ENCODE assay signal across 23 cellular contexts in the genomic region with DNA sequence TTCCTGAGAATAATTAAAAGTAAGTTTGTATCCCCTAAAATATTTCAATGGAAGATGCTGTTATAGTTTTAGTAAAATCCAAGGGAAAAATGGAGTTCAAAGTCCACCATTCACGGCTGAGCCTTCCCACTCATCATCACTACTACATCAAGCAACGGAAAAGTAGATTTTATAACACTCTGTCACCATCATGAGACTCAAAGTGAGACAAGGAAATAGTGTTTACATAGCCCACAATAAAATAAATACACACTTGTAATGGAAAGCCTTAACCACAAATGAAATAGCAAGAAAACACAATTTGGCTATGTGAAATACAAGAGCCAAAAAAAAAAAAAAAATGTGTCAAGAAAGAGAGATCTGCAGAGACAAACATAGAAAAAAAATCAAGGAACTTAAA.
DNase-seq lines count a peak whose midpoint lies in the region; ATAC-seq, FAIRE-seq and TF ChIP-seq lines count a peak whose summit lies in the region.
"Had no signal": no experiment of that assay in that cellular context is flagged by ENCODE, and none has a peak within 500 bp of the region (broad histone marks: within the 10 kb centered on the region; RNA-seq: fewer than 3 reads in every experiment).

No MANE protein-coding gene starts in this region.

- TF ChIP-seq POLR2A in HepG2 (IDR thresholded peaks at IDR 0.05; ENCODE audit: insufficient read depth in 1 of 2, low read depth in 2 of 2, low read length in 2 of 2): no peak
- TF ChIP-seq POLR2A in right lobe of liver (IDR thresholded peaks at IDR 0.05): no peak

- no peaks in the 10 kb centered on the region for H3K4me1 Mint-ChIP-seq in activated T-helper 1 cell treated with anti-CD3 and anti-CD28 coated beads, Interleukin-12 subunit alpha, Interleukin-12 subunit beta, Interleukin-2, Interleukin-4 antibody, amounts not matched to agents 30 ng/mL and 10 ng/mL and 1 ng/mL, durations not matched to agents 14 hours and 24 hours and 36 hours (ENCODE audit: low read depth)
- H3K4me1 Mint-ChIP-seq: CD14-positive monocyte; CD4-positive, alpha-beta memory T cell; CD4-positive, CD25-positive, alpha-beta regulatory T cell; CD8-positive, alpha-beta memory T cell had no signal

- H3K27me3 ChIP-seq in HepG2 (ENCODE audit: control insufficient read depth in 1 of 2, insufficient read depth in 2 of 2, low read length in 2 of 2): no peaks in the 10 kb centered on the region
- H3K27me3 ChIP-seq in right lobe of liver: no peaks in the 10 kb centered on the region
- H3K27me3 ChIP-seq: BE2C, BLaER1 had no signal

- DNase-seq in HepG2 (ENCODE audit: low spot score): no peak
- no peak for DNase-seq in right lobe of liver
- peak; percentile 76 for DNase-seq in H4 (ENCODE audit: low spot score)
- DNase-seq in SK-MEL-5 (ENCODE audit: low read depth, low spot score): peak; percentile 85
- DNase-seq in foreskin melanocyte: peak; percentile 73
- DNase-seq in stimulated activated CD4-positive, alpha-beta T cell treated with anti-CD3 and anti-CD28 coated beads, Interleukin-2, amount 100 ng/mL, for 24 hours: no peak
- DNase-seq in NAMALWA (ENCODE audit: low spot score): no peak
- DNase-seq in activated T-helper 1 cell treated with anti-CD3 and anti-CD28 coated beads, Interleukin-12 subunit alpha, Interleukin-12 subunit beta, Interleukin-2, Interleukin-4 antibody, amounts not matched to agents 30 ng/mL and 10 ng/mL and 1 ng/mL, durations not matched to agents 14 hours and 24 hours and 36 hours (ENCODE audit: low spot score): no peak
- DNase-seq: 8988T; ACHN; BE2C; C1 segment of cervical spinal cord; Caco-2; Calu3; CD4-positive, alpha-beta memory T cell; CD4-positive, CD25-positive, alpha-beta regulatory T cell; CD8-positive, alpha-beta memory T cell; GF-D8 had no signal

- no peak overlapping the region for H3K4me3 Mint-ChIP-seq in activated T-helper 1 cell treated with anti-CD3 and anti-CD28 coated beads, Interleukin-12 subunit alpha, Interleukin-12 subunit beta, Interleukin-2, Interleukin-4 antibody, amounts not matched to agents 30 ng/mL and 10 ng/mL and 1 ng/mL, durations not matched to agents 14 hours and 24 hours and 36 hours
- H3K4me3 Mint-ChIP-seq: CD14-positive monocyte; CD4-positive, alpha-beta memory T cell; CD4-positive, CD25-positive, alpha-beta regulatory T cell; CD8-positive, alpha-beta memory T cell had no signal

- no peak for ATAC-seq in HepG2
- no peak for ATAC-seq in right lobe of liver

- no peak overlapping the region for H3K9ac ChIP-seq in HepG2 (ENCODE audit: insufficient read depth, low read depth, low read length)
- H3K9ac ChIP-seq: BLaER1 had no signal

- H3K4me2 ChIP-seq in HepG2 (ENCODE audit: low read depth, low read length): no peak overlapping the region
- H3K4me2 ChIP-seq: BLaER1 had no signal

- TF ChIP-seq RAD21 in HepG2 (CRISPR knock-in tag; IDR thresholded peaks at IDR 0.05): no peak

- H3K9me3 Mint-ChIP-seq in activated T-helper 1 cell treated with anti-CD3 and anti-CD28 coated beads, Interleukin-12 subunit alpha, Interleukin-12 subunit beta, Interleukin-2, Interleukin-4 antibody, amounts not matched to agents 30 ng/mL and 10 ng/mL and 1 ng/mL, durations not matched to agents 14 hours and 24 hours and 36 hours: peaks cover 20% of the 10 kb centered on the region

- H3K27me3 Mint-ChIP-seq in activated T-helper 1 cell treated with anti-CD3 and anti-CD28 coated beads, Interleukin-12 subunit alpha, Interleukin-12 subunit beta, Interleukin-2, Interleukin-4 antibody, amounts not matched to agents 30 ng/mL and 10 ng/mL and 1 ng/mL, durations not matched to agents 14 hours and 24 hours and 36 hours (ENCODE audit: insufficient read depth): no peaks in the 10 kb centered on the region
- H3K27me3 Mint-ChIP-seq: CD4-positive, alpha-beta memory T cell; CD4-positive, CD25-positive, alpha-beta regulatory T cell; CD8-positive, alpha-beta memory T cell had no signal

- H3K4me3 ChIP-seq in HepG2 (replicated peaks in 1 of 3; ENCODE audit: insufficient read depth in 1 of 3, low read depth in 2 of 3, low read length in 3 of 3): no peak overlapping the region
- H3K4me3 ChIP-seq in right lobe of liver: no peak overlapping the region
- H3K4me3 ChIP-seq: BLaER1 had no signal

- no peaks in the 10 kb centered on the region for H4K20me1 ChIP-seq in HepG2 (ENCODE audit: insufficient read depth, low read length)
- H4K20me1 ChIP-seq: BLaER1 had no signal

- no peaks in the 10 kb centered on the region for H3K9me3 ChIP-seq in HepG2 (ENCODE audit: low read length)
- H3K9me3 ChIP-seq in right lobe of liver: no peaks in the 10 kb centered on the region
- H3K9me3 ChIP-seq: BE2C, BLaER1, Caco-2 had no signal

- no peaks in the 10 kb centered on the region for H3K36me3 Mint-ChIP-seq in activated T-helper 1 cell treated with anti-CD3 and anti-CD28 coated beads, Interleukin-12 subunit alpha, Interleukin-12 subunit beta, Interleukin-2, Interleukin-4 antibody, amounts not matched to agents 30 ng/mL and 10 ng/mL and 1 ng/mL, durations not matched to agents 14 hours and 24 hours and 36 hours (ENCODE audit: low read depth)
- H3K36me3 Mint-ChIP-seq: CD14-positive monocyte; CD4-positive, alpha-beta memory T cell; CD4-positive, CD25-positive, alpha-beta regulatory T cell; CD8-positive, alpha-beta memory T cell had no signal

- no peak overlapping the region for H3K27ac Mint-ChIP-seq in activated T-helper 1 cell treated with anti-CD3 and anti-CD28 coated beads, Interleukin-12 subunit alpha, Interleukin-12 subunit beta, Interleukin-2, Interleukin-4 antibody, amounts not matched to agents 30 ng/mL and 10 ng/mL and 1 ng/mL, durations not matched to agents 14 hours and 24 hours and 36 hours
- H3K27ac Mint-ChIP-seq: CD14-positive monocyte; CD4-positive, alpha-beta memory T cell; CD4-positive, CD25-positive, alpha-beta regulatory T cell; CD8-positive, alpha-beta memory T cell had no signal

- intact Hi-C loops in HepG2 (cut with micrococcal nuclease; ENCODE audit: unreplicated experiment) (no loop called here), right lobe of liver (cut with DNase I) (no loop called here)
- intact Hi-C loops in activated T-helper 1 cell treated with anti-CD3 and anti-CD28 coated beads, Interleukin-12 subunit alpha, Interleukin-12 subunit beta, Interleukin-2, Interleukin-4 antibody, amounts not matched to agents 30 ng/mL and 10 ng/mL and 1 ng/mL, durations not matched to agents 14 hours and 24 hours and 36 hours (cut with micrococcal nuclease): no loop called here

- POLR2A ChIA-PET in HepG2 (lab: Yijun Ruan, JAX): no interaction called here

- H3K27ac ChIP-seq in HepG2 (ENCODE audit: extremely low read length, insufficient read depth, low read length): no peak overlapping the region
- H3K27ac ChIP-seq in right lobe of liver: no peak overlapping the region
- H3K27ac ChIP-seq: BLaER1 had no signal

- no peak for TF ChIP-seq EP300 in HepG2 (IDR thresholded peaks at IDR 0.05; ENCODE audit: low read depth in 2 of 2, low read length in 2 of 2)
- no peak for TF ChIP-seq EP300 in HepG2 (CRISPR knock-in tag; IDR thresholded peaks at IDR 0.05; ENCODE audit: borderline replicate concordance)

- BruUV-seq in HepG2 (replicated peaks; lab: Mats Ljungman, UMichigan): no TSS peak

- H3K36me3 ChIP-seq in HepG2 (replicated peaks in 1 of 2; ENCODE audit: control insufficient read depth in 1 of 2, insufficient read depth in 2 of 2, low read length in 2 of 2) (peaks cover 0 to 3% of the 10 kb centered on the region in 2 experiments; a peak in 1 of 5 replicates), right lobe of liver (no peaks in the 10 kb centered on the region)
- H3K36me3 ChIP-seq: BE2C, BLaER1 had no signal

- 82% methylated on average over 2 of the region's 2 CpGs for WGBS in HepG2 (ENCODE audit: low lambda C conversion rate)
- 28% methylated on average over 2 of the region's 2 CpGs for WGBS in right lobe of liver (ENCODE audit: insufficient coverage, low coverage, low lambda C conversion rate, missing lambda C conversion rate)

- H3K79me2 ChIP-seq in HepG2 (ENCODE audit: insufficient read depth, low read length): peaks cover 45% of the 10 kb centered on the region

- FAIRE-seq in HepG2 (lab: Jason Lieb, UNC): no peak
- FAIRE-seq: D721Med, GM12891, GM19239 had no signal

- H3K4me1 ChIP-seq in HepG2 (ENCODE audit: insufficient read depth, low read length) (peaks cover 23% of the 10 kb centered on the region), right lobe of liver (no peaks in the 10 kb centered on the region)
- H3K4me1 ChIP-seq: BE2C, BLaER1, Caco-2 had no signal

- CTCF ChIA-PET in HepG2 (lab: Yijun Ruan, JAX; ENCODE audit: low intra/inter-chr PET ratio, low total read pairs): no interaction called here

- in situ Hi-C loops in HepG2 (cut with HindIII; ENCODE audit: extremely low pct_ligation_motif_present, low pct_unique_long_range_greater_than_20kb) (no loop called here), SK-MEL-5 (cut with HindIII; ENCODE audit: low pct_unique_long_range_greater_than_20kb, low sequenced_read_pairs) (no loop called here)

- no peak overlapping the region for H2AFZ ChIP-seq in HepG2 (ENCODE audit: low read length)

- TF ChIP-seq CTCF in HepG2 (CRISPR knock-in tag; IDR thresholded peaks at IDR 0.05) (no peak), right lobe of liver (IDR thresholded peaks at IDR 0.05) (no peak)

TF ChIP-seq in HepG2, 621 proteins besides CTCF, POLR2A, EP300 and RAD21 (continues in another document):
- TF ChIP-seq, protein P1, sequence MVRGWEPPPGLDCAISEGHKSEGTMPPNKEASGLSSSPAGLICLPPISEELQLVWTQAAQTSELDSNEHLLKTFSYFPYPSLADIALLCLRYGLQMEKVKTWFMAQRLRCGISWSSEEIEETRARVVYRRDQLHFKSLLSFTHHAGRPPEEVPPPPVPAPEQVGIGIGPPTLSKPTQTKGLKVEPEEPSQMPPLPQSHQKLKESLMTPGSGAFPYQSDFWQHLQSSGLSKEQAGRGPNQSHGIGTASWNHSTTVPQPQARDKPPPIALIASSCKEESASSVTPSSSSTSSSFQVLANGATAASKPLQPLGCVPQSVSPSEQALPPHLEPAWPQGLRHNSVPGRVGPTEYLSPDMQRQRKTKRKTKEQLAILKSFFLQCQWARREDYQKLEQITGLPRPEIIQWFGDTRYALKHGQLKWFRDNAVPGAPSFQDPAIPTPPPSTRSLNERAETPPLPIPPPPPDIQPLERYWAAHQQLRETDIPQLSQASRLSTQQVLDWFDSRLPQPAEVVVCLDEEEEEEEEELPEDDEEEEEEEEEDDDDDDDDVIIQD (CRISPR knock-in tag; IDR thresholded peaks at IDR 0.05; ENCODE audit: low read depth): peak; percentile 33; the same call in 1 of the 2 replicates

Comparison
In these comparisons a context has a peak if more than half of its experiments do, and no peak if none do; other contexts are left out.
1. DNase-seq: peak in H4 (single experiment), SK-MEL-5 (single experiment) and foreskin melanocyte (single experiment); none in HepG2 (single experiment), right lobe of liver (0 of 3), stimulated activated CD4-positive, alpha-beta T cell treated with anti-CD3 and anti-CD28 coated beads, Interleukin-2, amount 100 ng/mL, for 24 hours (0 of 2), NAMALWA (single experiment) and activated T-helper 1 cell treated with anti-CD3 and anti-CD28 coated beads, Interleukin-12 subunit alpha, Interleukin-12 subunit beta, Interleukin-2, Interleukin-4 antibody, amounts not matched to agents 30 ng/mL and 10 ng/mL and 1 ng/mL, durations not matched to agents 14 hours and 24 hours and 36 hours (single experiment).